ENCODE assay signal across 21 cellular contexts in genomic region chr13:100537486-100537885, GRCh38. TPM values are rescaled to one million over a fixed set of nuclear protein-coding genes. Genes with fewer than 3 reads are reported as not detected.
DNase-seq lines count a peak whose midpoint lies in the region; ATAC-seq and TF ChIP-seq lines count a peak whose summit lies in the region.
"Had no signal": no experiment of that assay in that cellular context is flagged by ENCODE, and none has a peak within 500 bp of the region (broad histone marks: within the 10 kb centered on the region; RNA-seq: fewer than 3 reads in every experiment).

No MANE protein-coding gene starts in this region.

- H3K36me3 Mint-ChIP-seq in T-cell (peaks cover 25% of the 10 kb centered on the region), type B pancreatic cell (peaks cover 19% of the 10 kb centered on the region)
- H3K36me3 Mint-ChIP-seq in naive thymus-derived CD4-positive, alpha-beta T cell = peaks cover 0 to 16% (median 3%) of the 10 kb centered on the region in 5 donors

- H3K27me3 ChIP-seq in naive thymus-derived CD4-positive, alpha-beta T cell (ENCODE audit: control insufficient read depth in 2 of 2, insufficient read depth in 2 of 2, low read length in 2 of 2) = no peaks in the 10 kb centered on the region
- H3K27me3 ChIP-seq: SJSA1 had no signal

- H3K4me3 ChIP-seq in naive thymus-derived CD4-positive, alpha-beta T cell (ENCODE audit: low read length) = no peak overlapping the region
- H3K4me3 ChIP-seq in foreskin fibroblast (ENCODE audit: low read depth in 1 of 2, low read length in 2 of 2) = no peak overlapping the region
- H3K4me3 ChIP-seq: SJSA1 had no signal

- POLR2A ChIA-PET in T-cell (lab: Charles Lee) = no interaction called here
- POLR2A ChIA-PET in naive thymus-derived CD4-positive, alpha-beta T cell (lab: Charles Lee) = no interaction called here

- H3K4me1 Mint-ChIP-seq in T-cell = peaks cover 32 to 45% (median 35%) of the 10 kb centered on the region in 3 donors
- H3K4me1 Mint-ChIP-seq in naive thymus-derived CD4-positive, alpha-beta T cell = peaks cover 0 to 59% (median 36%) of the 10 kb centered on the region in 7 donors
- H3K4me1 Mint-ChIP-seq in type B pancreatic cell (ENCODE audit: unreplicated experiment) = peaks cover 4% of the 10 kb centered on the region

- H3K27ac Mint-ChIP-seq in T-cell (peak overlapping the region; percentile 56 to 62), type B pancreatic cell (no peak overlapping the region)
- H3K27ac Mint-ChIP-seq in naive thymus-derived CD4-positive, alpha-beta T cell = peak overlapping the region in 5 of 9 donors; percentile 13 to 83 (median 65)

- CTCF ChIA-PET in T-cell (lab: Charles Lee) = no interaction called here
- CTCF ChIA-PET in naive thymus-derived CD4-positive, alpha-beta T cell (lab: Charles Lee) = interaction anchor here (0.7 kb wide), 1 partner anchor 22 kb away, joined by 3 read pairs; no protein-coding TSS in a partner anchor

- no peak overlapping the region for H3K27ac ChIP-seq in naive thymus-derived CD4-positive, alpha-beta T cell (ENCODE audit: low read depth, low read length)
- H3K27ac ChIP-seq: C4-2B, SJSA1 had no signal

- no peaks in the 10 kb centered on the region for H3K9me3 Mint-ChIP-seq in T-cell
- H3K9me3 Mint-ChIP-seq in naive thymus-derived CD4-positive, alpha-beta T cell = peaks cover 0 to 1% (median 0%) of the 10 kb centered on the region in 11 donors
- H3K9me3 Mint-ChIP-seq in type B pancreatic cell = no peaks in the 10 kb centered on the region

- H3K27me3 Mint-ChIP-seq in T-cell (no peaks in the 10 kb centered on the region), type B pancreatic cell (no peaks in the 10 kb centered on the region)
- H3K27me3 Mint-ChIP-seq in naive thymus-derived CD4-positive, alpha-beta T cell = peaks cover 0 to 3% (median 0%) of the 10 kb centered on the region in 5 donors

- H3K4me3 Mint-ChIP-seq in T-cell (peak overlapping the region in 1 of 3 donors; percentile 59), type B pancreatic cell (no peak overlapping the region)
- H3K4me3 Mint-ChIP-seq in naive thymus-derived CD4-positive, alpha-beta T cell = peak overlapping the region in 7 of 10 donors; percentile 16 to 72 (median 54)

- no peaks in the 10 kb centered on the region for H3K9me3 ChIP-seq in naive thymus-derived CD4-positive, alpha-beta T cell (ENCODE audit: control insufficient read depth in 2 of 3, low read length in 3 of 3)
- H3K9me3 ChIP-seq: SJSA1 had no signal

- no peaks in the 10 kb centered on the region for H3K36me3 ChIP-seq in naive thymus-derived CD4-positive, alpha-beta T cell (ENCODE audit: control insufficient read depth in 2 of 3, insufficient read depth in 3 of 3, low read length in 3 of 3)
- H3K36me3 ChIP-seq: SJSA1 had no signal

- H3K4me1 ChIP-seq in naive thymus-derived CD4-positive, alpha-beta T cell (ENCODE audit: control insufficient read depth in 2 of 2, insufficient read depth in 2 of 2, low read length in 2 of 2) = peaks cover 0 to 33% of the 10 kb centered on the region in 2 donors
- H3K4me1 ChIP-seq: SJSA1 had no signal

- DNase-seq in activated CD8-positive, alpha-beta memory T cell treated with anti-CD3 and anti-CD28 coated beads for 24 hours = peak; percentile 32
- no peak for DNase-seq in activated CD8-positive, alpha-beta memory T cell treated with anti-CD3 and anti-CD28 coated beads, Interleukin-2, amount 50 U/mL, for 4 hours
- DNase-seq in T-cell = no peak
- DNase-seq in naive thymus-derived CD4-positive, alpha-beta T cell = no peak
- peak; percentile 36 for DNase-seq in type B pancreatic cell (ENCODE audit: extremely low spot score, unreplicated experiment)
- no peak for DNase-seq in foreskin fibroblast
- DNase-seq: 8988T, COR-L47, DMS79, Karpas-422, MV-4-11, NCI-H1694, NCI-H2081, NCI-H2171, NCI-H345, NCI-H524 had no signal

- no peak for TF ChIP-seq CTCF in type B pancreatic cell (conservative IDR thresholded peaks at IDR 0.05)
- TF ChIP-seq CTCF in foreskin fibroblast (IDR thresholded peaks at IDR 0.05; ENCODE audit: low read depth, low read length) = no peak

- intact Hi-C loops in naive thymus-derived CD4-positive, alpha-beta T cell (cut with micrococcal nuclease) = no loop called here

- ATAC-seq in T-cell (replicated peaks in 1 of 4) (no peak), GM18498 (IDR thresholded peaks at IDR 0.05; ENCODE audit: unreplicated experiment) (no peak), HG03565 (IDR thresholded peaks at IDR 0.05; ENCODE audit: unreplicated experiment) (no peak)
- ATAC-seq in naive thymus-derived CD4-positive, alpha-beta T cell = no peak
- ATAC-seq: Right ventricle myocardium inferior had no signal

RNA-seq across cellular contexts. Expression of gene GGACT, which starts 51.1 kb away (rescaled TPM):
- total RNA-seq in T-cell (1 to 10 TPM; 4.4 to 7.9 (median 6.4) TPM), type B pancreatic cell (ENCODE audit: low replicate concordance) (5.9 and 7.2 TPM in 2 replicates)
- total RNA-seq in naive thymus-derived CD4-positive, alpha-beta T cell = 1 to 10 TPM; 5.3 to 8.7 (median 7.4) TPM
- polyA plus RNA-seq in naive thymus-derived CD4-positive, alpha-beta T cell = 10 to 100 TPM in 1 of 2 donors, 1 to 10 TPM in 1; 4.9 to 10.4 TPM

Comparison
In these comparisons a context has a peak if more than half of its experiments do, and no peak if none do; other contexts are left out.
1. DNase-seq: peak in activated CD8-positive, alpha-beta memory T cell treated with anti-CD3 and anti-CD28 coated beads for 24 hours (single experiment) and type B pancreatic cell (single experiment); none in activated CD8-positive, alpha-beta memory T cell treated with anti-CD3 and anti-CD28 coated beads, Interleukin-2, amount 50 U/mL, for 4 hours (single experiment), T-cell (0 of 34), naive thymus-derived CD4-positive, alpha-beta T cell (0 of 9) and foreskin fibroblast (0 of 2).